Comparison of ENCODE assay signal across 20 cellular contexts in genomic region chr17:37045271-37045946, GRCh38.
DNase-seq lines count a peak whose midpoint lies in the region; ATAC-seq and TF ChIP-seq lines count a peak whose summit lies in the region.
"Had no signal": no experiment of that assay in that cellular context is flagged by ENCODE, and none has a peak within 500 bp of the region (broad histone marks: within the 10 kb centered on the region; RNA-seq: fewer than 3 reads in every experiment).

No MANE protein-coding gene starts in this region.

- H3K9me3 ChIP-seq in BLaER1 (no peaks in the 10 kb centered on the region), H9 (ENCODE audit: control insufficient read depth, low read depth, low read length) (no peaks in the 10 kb centered on the region), aorta (ENCODE audit: control insufficient read depth, low read length) (no peaks in the 10 kb centered on the region), adrenal gland (replicated peaks in 1 of 3) (no peaks in the 10 kb centered on the region)
- H3K9me3 ChIP-seq: esophagus muscularis mucosa had no signal

- H2BK12ac ChIP-seq in H9 (ENCODE audit: insufficient read length, low read depth, low read length), result no peak overlapping the region

- H3K27me3 Mint-ChIP-seq in H9 (ENCODE audit: low read depth), result no peaks in the 10 kb centered on the region; the same call in 1 of the 2 replicates
- no peaks in the 10 kb centered on the region for H3K27me3 Mint-ChIP-seq in naive thymus-derived CD8-positive, alpha-beta T cell
- H3K27me3 Mint-ChIP-seq: T-helper 17 cell had no signal

- H3K4me1 Mint-ChIP-seq in H9, result peaks cover 42 to 44% of the 10 kb centered on the region in 2 experiments
- peaks cover 11 to 18% (median 15%) of the 10 kb centered on the region in 4 donors for H3K4me1 Mint-ChIP-seq in naive thymus-derived CD8-positive, alpha-beta T cell

- no peaks in the 10 kb centered on the region for H3K79me1 ChIP-seq in H9 (ENCODE audit: insufficient read depth, low read depth, low read length, poor library complexity, severe bottlenecking)

- H3K4me1 ChIP-seq in BLaER1 (peaks cover 24% of the 10 kb centered on the region), H9 (ENCODE audit: insufficient read depth, low read length) (peaks cover 16% of the 10 kb centered on the region), aorta (ENCODE audit: control insufficient read depth in 1 of 2, insufficient read depth in 2 of 2, low read length in 2 of 2) (no peaks in the 10 kb centered on the region), adrenal gland (replicated peaks in 1 of 2) (peaks cover 0 to 5% of the 10 kb centered on the region in 2 donors)
- H3K4me1 ChIP-seq: esophagus muscularis mucosa had no signal

- H3K4ac ChIP-seq in H9 (ENCODE audit: low read depth, low read length), result no peak overlapping the region

- H3K18ac ChIP-seq in H9 (ENCODE audit: insufficient read length, low read depth, low read length), result no peak overlapping the region

- H3K36me3 Mint-ChIP-seq in H9 (ENCODE audit: insufficient read depth in 1 of 3, low read depth in 3 of 3), result peaks cover 2 to 13% (median 6%) of the 10 kb centered on the region in 3 experiments; a peak in 5 of 7 replicates
- peaks cover 0 to 39% (median 7%) of the 10 kb centered on the region in 3 donors for H3K36me3 Mint-ChIP-seq in naive thymus-derived CD8-positive, alpha-beta T cell

- H4K20me1 ChIP-seq in BLaER1 (peaks cover 55% of the 10 kb centered on the region), H9 (ENCODE audit: control insufficient read depth, insufficient read depth, insufficient read length) (peaks cover 3% of the 10 kb centered on the region)

- no peaks in the 10 kb centered on the region for H3K23me2 ChIP-seq in H9 (ENCODE audit: insufficient read length, low read depth, low read length, poor library complexity, severe bottlenecking)

- H3T11ph ChIP-seq in H9 (ENCODE audit: low read length), result no peak overlapping the region

- H2BK20ac ChIP-seq in H9 (ENCODE audit: low read depth, low read length, poor library complexity, severe bottlenecking), result no peak overlapping the region

- peaks cover 37% of the 10 kb centered on the region for H3K36me3 ChIP-seq in BLaER1
- peaks cover 0 to 2% of the 10 kb centered on the region in 2 donors for H3K36me3 ChIP-seq in aorta (ENCODE audit: control insufficient read depth in 1 of 2, insufficient read depth in 2 of 2, low read length in 1 of 2)
- no peaks in the 10 kb centered on the region for H3K36me3 ChIP-seq in adrenal gland (replicated peaks in 1 of 2)

- no peak overlapping the region for H3K23ac ChIP-seq in H9 (ENCODE audit: insufficient read length, low read depth, low read length)

- no peak overlapping the region for H3K56ac ChIP-seq in H9 (ENCODE audit: insufficient read length, low read depth, low read length)

- H3K14ac ChIP-seq in H9 (ENCODE audit: insufficient read depth, low read length), result peak overlapping the region; percentile 40; the same call in 1 of the 2 replicates

- peak overlapping the region; percentile 59 for H3K4me2 ChIP-seq in BLaER1
- H3K4me2 ChIP-seq in H9 (ENCODE audit: insufficient read depth, insufficient read length, low read length), result peak overlapping the region; percentile 18

- H3K79me2 ChIP-seq in H9 (ENCODE audit: insufficient read depth, low read length), result no peaks in the 10 kb centered on the region

- no peak for TF ChIP-seq CTCF in H9 (conservative IDR thresholded peaks at IDR 0.05)
- no peak for TF ChIP-seq CTCF in adrenal gland (IDR thresholded peaks at IDR 0.05)

- ATAC-seq in naive thymus-derived CD8-positive, alpha-beta T cell, result no peak
- no peak for ATAC-seq in aorta (ENCODE audit: low FRiP score)
- no peak for ATAC-seq in HG02840 (IDR thresholded peaks at IDR 0.05; ENCODE audit: low FRiP score, unreplicated experiment)
- ATAC-seq: left colon, PC-3, T-helper 17 cell had no signal

- no peak overlapping the region for H4K5ac ChIP-seq in H9 (ENCODE audit: insufficient read length, low read depth, low read length)

- WGBS in H9 (ENCODE audit: extremely low coverage, insufficient read length, low lambda C conversion rate), result no CpG with 5 or more reads among the region's 8 CpGs
- 74 to 78% methylated on average over 8 of the region's 8 CpGs for WGBS in aorta, 2 donors
- 74 to 86% (median 83%) methylated on average over 7 to 8 of the region's 8 CpGs for WGBS in adrenal gland, 4 donors

- H3K4me3 Mint-ChIP-seq in H9, result no peak overlapping the region; a peak in 1 of 5 replicates
- no peak overlapping the region for H3K4me3 Mint-ChIP-seq in naive thymus-derived CD8-positive, alpha-beta T cell
- H3K4me3 Mint-ChIP-seq: neural crest cell, T-helper 17 cell had no signal

- no peaks in the 10 kb centered on the region for H3K27me3 ChIP-seq in BLaER1
- no peaks in the 10 kb centered on the region for H3K27me3 ChIP-seq in H9 (ENCODE audit: insufficient read depth, low read length)
- no peaks in the 10 kb centered on the region for H3K27me3 ChIP-seq in aorta (ENCODE audit: control insufficient read depth in 1 of 2, insufficient read depth in 2 of 2, low read length in 1 of 2)
- H3K27me3 ChIP-seq in adrenal gland, result no peaks in the 10 kb centered on the region
- H3K27me3 ChIP-seq: esophagus muscularis mucosa had no signal

- H2AK5ac ChIP-seq in H9 (ENCODE audit: insufficient read length, low read length), result no peak overlapping the region

- H2BK120ac ChIP-seq in H9 (ENCODE audit: low read depth, low read length, poor library complexity, severe bottlenecking), result no peak overlapping the region

- H2BK15ac ChIP-seq in H9 (ENCODE audit: low read depth, low read length), result no peak overlapping the region

- no peak overlapping the region for H4K8ac ChIP-seq in H9 (replicated peaks; ENCODE audit: insufficient read length, low read depth, low read length)

- H3K27ac Mint-ChIP-seq in H9, result peak overlapping the region; percentile 10 to 54 (median 17); a peak in 4 of 7 replicates
- peak overlapping the region in 6 of 10 donors; percentile 0 to 75 (median 45) for H3K27ac Mint-ChIP-seq in naive thymus-derived CD8-positive, alpha-beta T cell
- H3K27ac Mint-ChIP-seq: T-helper 17 cell had no signal

- no peak overlapping the region for H4K91ac ChIP-seq in H9 (ENCODE audit: insufficient read length, low read depth, low read length)

- no peak for TF ChIP-seq POLR2A in adrenal gland (IDR thresholded peaks at IDR 0.05)

- H2BK5ac ChIP-seq in H9 (ENCODE audit: insufficient read length, low read length), result no peak overlapping the region

- no peak overlapping the region for H3K27ac ChIP-seq in BLaER1
- no peak overlapping the region for H3K27ac ChIP-seq in H9 (ENCODE audit: insufficient read length, low read depth, low read length)
- H3K27ac ChIP-seq in aorta (ENCODE audit: low read depth in 1 of 2, low read length in 2 of 2), result no peak overlapping the region
- H3K27ac ChIP-seq in adrenal gland, result no peak overlapping the region
- H3K27ac ChIP-seq: esophagus muscularis mucosa had no signal

- no peak overlapping the region for H2AFZ ChIP-seq in H9 (ENCODE audit: low read length)

- no peak for DNase-seq in H9
- peak; percentile 96 for DNase-seq in NCI-H69 (lab: John Stamatoyannopoulos, UW)
- DNase-seq in naive thymus-derived CD8-positive, alpha-beta T cell, result no peak
- DNase-seq in aorta, result no peak
- DNase-seq in adrenal gland, result no peak
- no peak for DNase-seq in GM19238 (ENCODE audit: insufficient read length, low spot score)
- DNase-seq: activated CD4-positive, alpha-beta T cell treated with anti-CD3 and anti-CD28 coated beads, Interleukin-2, amount 50 U/mL, for 1 hour; activated naive CD4-positive, alpha-beta T cell; effector CD4-positive, alpha-beta T cell; Kasumi-1; left colon; NCI-H1105; NCI-H526 treated with DMSO at 0.1 percent for 48 hours; PC-3; stimulated activated CD8-positive, alpha-beta memory T cell treated with anti-CD3 and anti-CD28 coated beads, Interleukin-4, amount 100 ng/mL, for 48 hours; T-helper 17 cell had no signal

- intact Hi-C loops in aorta (cut with DNase I), result loop anchor here in 1 of 2 donors (5.0 kb wide), 1 partner anchor 443 kb away; the partner anchor contains the start of gene MRM1
- intact Hi-C loops in adrenal gland (cut with DNase I), result loop anchor here in 1 of 2 donors (10.0 kb wide), 1 partner anchor 101 kb away; the partner anchor contains the start of gene AATF

- H3K9ac ChIP-seq in BLaER1 (peak overlapping the region; percentile 13; the same call in 1 of the 2 replicates), H9 (ENCODE audit: extremely low read depth, insufficient read length, low read length) (no peak overlapping the region)

- H3K4me3 ChIP-seq in BLaER1 (no peak overlapping the region), aorta (ENCODE audit: low read length in 2 of 2) (no peak overlapping the region), adrenal gland (no peak overlapping the region)
- H3K4me3 ChIP-seq: esophagus muscularis mucosa had no signal

- POLR2A ChIA-PET in naive thymus-derived CD8-positive, alpha-beta T cell (lab: Charles Lee), result interaction anchor here (0.7 kb wide), 1 partner anchor 279 kb away, joined by 3 read pairs; no protein-coding TSS in a partner anchor

- no peaks in the 10 kb centered on the region; a peak in 1 of 5 replicates for H3K9me3 Mint-ChIP-seq in H9
- H3K9me3 Mint-ChIP-seq in naive thymus-derived CD8-positive, alpha-beta T cell, result no peaks in the 10 kb centered on the region
- H3K9me3 Mint-ChIP-seq: neural crest cell had no signal
